ENCODE assay signal across 8 cellular contexts in genomic region chr19:14571695-14572490, GRCh38. TPM values are rescaled to one million over a fixed set of nuclear protein-coding genes. Genes with fewer than 3 reads are reported as not detected.
DNase-seq lines count a peak whose midpoint lies in the region; ATAC-seq and TF ChIP-seq lines count a peak whose summit lies in the region.

TSS of gene NDUFB7 (minus strand) at chr19:14572066. CDS start at chr19:14572000, 66 bp downstream.

- POLR2A ChIA-PET in GM10248 (lab: Yijun Ruan, JAX) = interaction anchor here (0.7 kb wide), 1 partner anchor 1625 kb away, joined by 4 read pairs; no protein-coding TSS in a partner anchor

- H3K9me3 ChIP-seq in SK-N-MC (ENCODE audit: low read depth, low read length) = no peaks in the 10 kb centered on the region

- peak; percentile 71 for TF ChIP-seq POLR2A in NB4 (IDR thresholded peaks at IDR 0.05; ENCODE audit: extremely low read depth, insufficient read length)

- peaks cover 4% of the 10 kb centered on the region; the same call in 1 of the 2 replicates for H3K36me3 ChIP-seq in SK-N-MC (ENCODE audit: insufficient read depth, low read length)

- DNase-seq in GM10248 (ENCODE audit: extremely low spot score) (peak; percentile 91), NB4 (ENCODE audit: low read depth) (peak; percentile 95), SK-N-MC (ENCODE audit: low read depth, low spot score) (peak; percentile 71), globus pallidus (ENCODE audit: low spot score) (peak; percentile 94), occipital lobe (lab: John Stamatoyannopoulos, UW) (peak; percentile 90)
- peak; percentile 91 for DNase-seq in activated naive CD4-positive, alpha-beta T cell treated with anti-CD3 and anti-CD28 coated beads, Interleukin-2, amount 50 U/mL, for 16 hours

- CTCF ChIA-PET in GM10248 (lab: Yijun Ruan, JAX) = interaction anchor here (0.6 to 14.1 kb wide), 15 partner anchors 8 to 214 kb away, joined by 3 to 307 read pairs (median 5); partner anchors contain the start of gene ZNF333

- TF ChIP-seq CTCF in GM10248 (IDR thresholded peaks at IDR 0.05; ENCODE audit: control extremely low read depth, extremely low read depth, low read depth, missing control alignments) (peak; percentile 93), NB4 (IDR thresholded peaks at IDR 0.05; ENCODE audit: low read depth, low read length) (peak; percentile 91)

- peak; percentile 83 for ATAC-seq in HG02571 (IDR thresholded peaks at IDR 0.05; ENCODE audit: unreplicated experiment)

- H3K9ac ChIP-seq in SK-N-MC (ENCODE audit: insufficient read length) = peak within 1 kb of the TSS; percentile 86

- H3K27ac ChIP-seq in SK-N-MC (no peak within 1 kb of the TSS), temporal lobe (ENCODE audit: low read depth, low read length) (peak within 1 kb of the TSS; percentile 71)

- H3K4me3 ChIP-seq in NB4 (ENCODE audit: low read depth, low read length) (peak within 1 kb of the TSS; percentile 78), SK-N-MC (peak within 1 kb of the TSS; percentile 86)

RNA-seq across cellular contexts. Expression of gene NDUFB7, which starts in this region (rescaled TPM):
- total RNA-seq in occipital lobe (102 TPM), temporal lobe (101 TPM)
